Comparison of ENCODE assay signal across 9 cellular contexts in the genomic region with DNA sequence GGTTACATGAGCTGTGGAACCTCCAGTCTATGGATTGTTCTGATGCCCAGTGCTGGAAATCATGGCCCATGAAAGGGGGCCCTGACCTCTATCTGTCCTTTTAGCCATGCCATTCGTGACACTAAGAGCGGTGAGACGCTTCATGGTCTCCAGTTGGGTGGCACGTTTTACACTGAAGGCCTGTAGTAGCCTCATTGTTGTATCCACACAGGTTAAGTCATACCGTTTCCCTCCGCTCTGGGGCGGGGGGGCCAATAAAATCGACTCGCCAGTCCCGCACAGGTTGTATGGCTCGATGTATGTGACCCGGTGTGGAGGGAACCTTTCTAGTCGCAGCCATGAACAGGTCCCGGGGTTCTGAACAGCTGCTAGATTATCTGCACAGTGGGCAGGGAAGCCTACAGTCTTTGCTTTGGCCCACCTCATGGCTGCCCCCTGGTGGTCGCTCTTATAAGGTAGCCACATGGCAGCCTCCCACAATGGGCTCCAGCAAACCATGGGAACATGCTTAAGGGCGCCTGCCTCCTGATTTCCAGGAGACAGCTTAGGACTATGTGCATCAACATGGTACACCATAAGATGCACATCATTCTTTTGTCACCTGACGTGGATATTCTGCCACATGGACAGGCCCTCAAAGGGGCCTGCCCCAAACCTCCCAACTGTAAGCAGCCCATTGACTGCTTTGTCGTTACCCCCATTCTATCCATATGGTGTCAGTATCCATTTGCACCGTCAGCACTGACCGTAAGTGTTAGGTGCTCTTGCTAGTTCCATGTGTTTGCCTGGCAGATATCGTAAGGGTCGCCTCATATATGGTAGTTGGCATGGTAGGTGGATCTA. TPM values are rescaled to one million over a fixed set of nuclear protein-coding genes. Genes with fewer than 3 reads are reported as not detected.
A peak's percentile ranks its signal among the peaks of the same experiment; 100 is the strongest.
DNase-seq lines count a peak whose midpoint lies in the region; ATAC-seq and TF ChIP-seq lines count a peak whose summit lies in the region.
"Had no signal": no experiment of that assay in that cellular context is flagged by ENCODE, and none has a peak within 500 bp of the region (broad histone marks: within the 10 kb centered on the region; RNA-seq: fewer than 3 reads in every experiment).

No MANE protein-coding gene starts in this region.

- H3K4me1 Mint-ChIP-seq in T-helper 17 cell: peaks cover 5% of the 10 kb centered on the region

- no peak overlapping the region for H3K4ac ChIP-seq in IMR-90 (ENCODE audit: low read depth, low read length)

- no peak overlapping the region for H3K4me3 Mint-ChIP-seq in T-helper 17 cell
- H3K4me3 Mint-ChIP-seq: T-helper 1 cell treated with Interleukin-12 subunit alpha and Interleukin-12 subunit beta and Interleukin-4 antibody, amounts not matched to agents 30 μg/mL and 1 μg/mL, for 36 hours had no signal

- dilution Hi-C loops in IMR-90 (cut with HindIII; ENCODE audit: low sequenced_read_pairs, unreplicated experiment): no loop called here

- POLR2A ChIA-PET in IMR-90 (lab: Charles Lee; ENCODE audit: unreplicated experiment): no interaction called here

- H3K9me1 ChIP-seq in IMR-90 (ENCODE audit: insufficient read depth, low read length): no peaks in the 10 kb centered on the region; the same call in 1 of the 2 replicates

- peaks cover 33% of the 10 kb centered on the region for H3K27me3 ChIP-seq in IMR-90 (ENCODE audit: control insufficient read depth, insufficient read depth, low read length)

- H3K79me1 ChIP-seq in IMR-90 (ENCODE audit: low read depth in 1 of 2, low read length in 2 of 2): no peaks in the 10 kb centered on the region

- H3K27ac Mint-ChIP-seq in T-helper 17 cell: peak overlapping the region; percentile 67
- H3K27ac Mint-ChIP-seq: T-helper 1 cell treated with Interleukin-12 subunit alpha and Interleukin-12 subunit beta and Interleukin-4 antibody, amounts not matched to agents 30 μg/mL and 1 μg/mL, for 36 hours had no signal

- peaks cover 9% of the 10 kb centered on the region for H3K27me3 Mint-ChIP-seq in T-helper 17 cell

- TF ChIP-seq CTCF in IMR-90 (conservative IDR thresholded peaks at IDR 0.05; ENCODE audit: low read depth, low read length) (peak; percentile 79), retinal pigment epithelial cell (conservative IDR thresholded peaks at IDR 0.05; ENCODE audit: low read depth, low read length) (peak; percentile 73)

- H3K36me3 Mint-ChIP-seq in T-helper 17 cell (ENCODE audit: low read depth): no peaks in the 10 kb centered on the region

- in situ Hi-C loops in IMR-90 (cut with MboI; ENCODE audit: low sequenced_read_pairs): loop anchor here (5.0 kb wide), 1 partner anchor 38 kb away; no protein-coding TSS in a partner anchor

- H2AK5ac ChIP-seq in IMR-90 (ENCODE audit: low read depth, low read length): no peak overlapping the region

- no peak overlapping the region for H2BK20ac ChIP-seq in IMR-90 (ENCODE audit: low read depth, low read length)

- no peak overlapping the region for H3K14ac ChIP-seq in IMR-90 (replicated peaks; ENCODE audit: low read depth, low read length)

- no peak overlapping the region for H3K27ac ChIP-seq in IMR-90 (ENCODE audit: insufficient read depth, low read length)

- H4K8ac ChIP-seq in IMR-90 (ENCODE audit: low read depth in 2 of 2, low read length in 2 of 2): no peak overlapping the region

- CTCF ChIA-PET in IMR-90 (lab: Yijun Ruan, JAX): interaction anchor here (0.5 to 2.0 kb wide), 7 partner anchors 16 to 811 kb away, joined by 3 to 9 read pairs (median 5); a partner anchor contains a TSS

- H4K20me1 ChIP-seq in IMR-90 (ENCODE audit: insufficient read depth, low read length): no peaks in the 10 kb centered on the region

- no peak overlapping the region for H2AK9ac ChIP-seq in IMR-90 (replicated peaks; ENCODE audit: low read depth, low read length, poor library complexity)

- H3K23ac ChIP-seq in IMR-90 (ENCODE audit: low read depth, low read length): no peak overlapping the region

- WGBS in IMR-90 (ENCODE audit: extremely low coverage in 2 of 2, insufficient read length in 1 of 2), 2 experiments: 56% methylated on average over 8 of the region's 22 CpGs; no CpG with 5 or more reads in 1 of the 2 experiments

- H2BK5ac ChIP-seq in IMR-90 (ENCODE audit: low read depth, low read length, poor library complexity, severe bottlenecking): no peak overlapping the region

- H2AFZ ChIP-seq in IMR-90 (replicated peaks; ENCODE audit: low read length, poor library complexity): no peak overlapping the region

- no peak overlapping the region for H2BK120ac ChIP-seq in IMR-90 (ENCODE audit: low read depth, low read length)

- TF ChIP-seq RAD21 in IMR-90 (IDR thresholded peaks at IDR 0.05; ENCODE audit: low read length): peak; percentile 73

- no peaks in the 10 kb centered on the region for H3K9me3 ChIP-seq in IMR-90 (ENCODE audit: control insufficient read depth, insufficient read depth, low read length)
- H3K9me3 ChIP-seq in T-helper 17 cell (ENCODE audit: control insufficient read depth, low read length, poor library complexity, severe bottlenecking): no peaks in the 10 kb centered on the region

- H3K4me2 ChIP-seq in IMR-90 (ENCODE audit: low read depth, low read length): no peak overlapping the region

- H3K4me3 ChIP-seq in IMR-90 (ENCODE audit: insufficient read depth, low read depth, low read length) (no peak overlapping the region), retinal pigment epithelial cell (ENCODE audit: low read length) (no peak overlapping the region)

- no peaks in the 10 kb centered on the region for H3K36me3 ChIP-seq in IMR-90 (ENCODE audit: control insufficient read depth, insufficient read depth, low read length)

- TF ChIP-seq POLR2A in IMR-90 (IDR thresholded peaks at IDR 0.05; ENCODE audit: low read depth, low read length): no peak

- no peak overlapping the region for H3K18ac ChIP-seq in IMR-90 (ENCODE audit: low read depth, low read length)

- H3K9ac ChIP-seq in IMR-90 (ENCODE audit: low read depth, low read length): no peak overlapping the region

- no TSS peak for BruUV-seq in IMR-90 (replicated peaks; lab: Mats Ljungman, UMichigan)

- H2BK15ac ChIP-seq in IMR-90 (ENCODE audit: low read depth, low read length): no peak overlapping the region

- no peak overlapping the region for H3K56ac ChIP-seq in IMR-90 (ENCODE audit: extremely low read depth, insufficient read depth, low read length)

- intact Hi-C loops in IMR-90 (cut with micrococcal nuclease): loop anchor here (1.0 kb wide), 1 partner anchor 35 kb away; no protein-coding TSS in a partner anchor
- intact Hi-C loops in left ventricle myocardium superior (cut with micrococcal nuclease): no loop called here

- H4K91ac ChIP-seq in IMR-90 (ENCODE audit: insufficient read depth, low read depth, low read length): no peak overlapping the region

- DNase-seq in D341Med (ENCODE audit: low spot score) (peak; percentile 76), IMR-90 (peak; percentile 56), T-helper 17 cell (peak; percentile 76 to 85 (median 76)), amniotic epithelial cell (ENCODE audit: low read depth) (peak; percentile 52), left ventricle myocardium superior (peak; percentile 94), retinal pigment epithelial cell (ENCODE audit: low read depth) (no peak)

- no peaks in the 10 kb centered on the region for H3K4me1 ChIP-seq in IMR-90 (ENCODE audit: control insufficient read depth, insufficient read depth, low read length)

- no peak overlapping the region for H4K5ac ChIP-seq in IMR-90 (ENCODE audit: low read depth, low read length)

- peak; percentile 97 for ATAC-seq in IMR-90 (ENCODE audit: low read depth)
- peak; percentile 100 for ATAC-seq in T-helper 17 cell
- peak; percentile 96 for ATAC-seq in left ventricle myocardium superior
- no peak for ATAC-seq in GM19328 (IDR thresholded peaks at IDR 0.05; ENCODE audit: unreplicated experiment)
- no peak for ATAC-seq in HG03354 (IDR thresholded peaks at IDR 0.05; ENCODE audit: poor library complexity, severe bottlenecking, unreplicated experiment)

TF ChIP-seq in IMR-90, 13 proteins besides CTCF, POLR2A, EP300 and RAD21 (continues in another document):
- TF ChIP-seq SMC3 (IDR thresholded peaks at IDR 0.05; ENCODE audit: low read depth, low read length) (peak; percentile 85), FOS (IDR thresholded peaks at IDR 0.05; ENCODE audit: low read depth, low read length) (no peak), MAFK (IDR thresholded peaks at IDR 0.05; ENCODE audit: low read depth, low read length) (no peak), BHLHE40 (IDR thresholded peaks at IDR 0.05; ENCODE audit: low read depth, low read length) (no peak)
- TF ChIP-seq, protein P1, sequence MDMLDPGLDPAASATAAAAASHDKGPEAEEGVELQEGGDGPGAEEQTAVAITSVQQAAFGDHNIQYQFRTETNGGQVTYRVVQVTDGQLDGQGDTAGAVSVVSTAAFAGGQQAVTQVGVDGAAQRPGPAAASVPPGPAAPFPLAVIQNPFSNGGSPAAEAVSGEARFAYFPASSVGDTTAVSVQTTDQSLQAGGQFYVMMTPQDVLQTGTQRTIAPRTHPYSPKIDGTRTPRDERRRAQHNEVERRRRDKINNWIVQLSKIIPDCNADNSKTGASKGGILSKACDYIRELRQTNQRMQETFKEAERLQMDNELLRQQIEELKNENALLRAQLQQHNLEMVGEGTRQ (IDR thresholded peaks at IDR 0.05; ENCODE audit: low read depth, low read length): no peak

RNA-seq across cellular contexts. Expression of a gene that starts 19.7 kb away (rescaled TPM):
- total RNA-seq in IMR-90 (2012; rRNA removed) (1.7 and 2.3 TPM in 2 replicates), T-helper 17 cell (100 to 1,000 TPM; 229 to 265 TPM), left ventricle myocardium superior (29.5 TPM)
- 0.72 and 1.4 TPM in 2 replicates for polyA plus RNA-seq in IMR-90 (2012; rRNA removed)
- 0.84 and 1.4 TPM in 2 replicates for polyA plus RNA-seq in IMR-90 (2012; cell fraction: cytosol; rRNA removed)
- 1.4 and 2.2 TPM in 2 replicates for polyA plus RNA-seq in IMR-90 (2012; cell fraction: nucleus; rRNA removed; ENCODE audit: low replicate concordance)

RNA-seq across cellular contexts. Expression of a gene that starts 21.4 kb away (rescaled TPM):
- total RNA-seq in IMR-90 (2012; rRNA removed) (not detected in 2 replicates), T-helper 17 cell (under 1 TPM in 1 of 2 donors, not detected in 1; 0.22 TPM), left ventricle myocardium superior (3.8 TPM)
- 0.07 TPM in 1 of 2 replicates, not detected in the other for polyA plus RNA-seq in IMR-90 (2012; rRNA removed)
- 0.02 and 0.03 TPM in 2 replicates for polyA plus RNA-seq in IMR-90 (2012; cell fraction: cytosol; rRNA removed)
- polyA plus RNA-seq in IMR-90 (2012; cell fraction: nucleus; rRNA removed; ENCODE audit: low replicate concordance): 0.10 and 0.22 TPM in 2 replicates

RNA-seq across cellular contexts. Expression of a gene that starts 59.1 kb away (rescaled TPM):
- total RNA-seq in IMR-90 (2012; rRNA removed): 40.3 and 57.5 TPM in 2 replicates
- 13.0 and 13.1 TPM in 2 replicates for polyA plus RNA-seq in IMR-90 (2012; rRNA removed)
- 10.4 and 12.2 TPM in 2 replicates for polyA plus RNA-seq in IMR-90 (2012; cell fraction: cytosol; rRNA removed)
- 21.4 and 27.7 TPM in 2 replicates for polyA plus RNA-seq in IMR-90 (2012; cell fraction: nucleus; rRNA removed; ENCODE audit: low replicate concordance)
- 10 to 100 TPM; 36.9 to 42.9 TPM for total RNA-seq in T-helper 17 cell
- total RNA-seq in left ventricle myocardium superior: 56.7 TPM

Comparison
In these comparisons a context has a peak if more than half of its experiments do, and no peak if none do; other contexts are left out.
1. ATAC-seq: peak in IMR-90 (single experiment), T-helper 17 cell (single experiment) and left ventricle myocardium superior (single experiment); none in GM19328 (single experiment) and HG03354 (single experiment).